In genomic region chr2:150119860-150120259, GRCh38 we compare ENCODE assay signal across 19 cellular contexts.
DNase-seq lines count a peak whose midpoint lies in the region; ATAC-seq and TF ChIP-seq lines count a peak whose summit lies in the region.
"Had no signal": no experiment of that assay in that cellular context is flagged by ENCODE, and none has a peak within 500 bp of the region (broad histone marks: within the 10 kb centered on the region; RNA-seq: fewer than 3 reads in every experiment).

No MANE protein-coding gene starts in this region.

- ATAC-seq in GM23338, result peak; percentile 71
- ATAC-seq in GM21529 (IDR thresholded peaks at IDR 0.05; ENCODE audit: unreplicated experiment), result no peak
- no peak for ATAC-seq in GM18867 (IDR thresholded peaks at IDR 0.05; ENCODE audit: unreplicated experiment)
- ATAC-seq in HG02870 (IDR thresholded peaks at IDR 0.05; ENCODE audit: unreplicated experiment), result no peak
- ATAC-seq: T-cell had no signal

- intact Hi-C loops in dorsolateral prefrontal cortex (cut with DNase I), result no loop called here

- TF ChIP-seq CTCF in GM23338 (conservative IDR thresholded peaks at IDR 0.05; ENCODE audit: low read depth in 2 of 2) (no peak), dorsolateral prefrontal cortex (IDR thresholded peaks at IDR 0.05 in 54 of 56, conservative IDR thresholded peaks at IDR 0.05 in 2 of 56; ENCODE audit: low read depth in 1 of 56, partially characterized antibody in 56 of 56) (no peak), neural cell (IDR thresholded peaks at IDR 0.05; ENCODE audit: poor library complexity, severe bottlenecking) (no peak)

- H3K9me3 ChIP-seq in neural cell (ENCODE audit: low read length), result no peaks in the 10 kb centered on the region
- H3K9me3 ChIP-seq: HAP-1, SK-N-SH had no signal

- no peak for TF ChIP-seq EP300 in neural cell (conservative IDR thresholded peaks at IDR 0.05; ENCODE audit: poor library complexity, severe bottlenecking)

- H3K79me2 ChIP-seq in GM23338 (replicated peaks; ENCODE audit: insufficient read depth), result no peaks in the 10 kb centered on the region
- H3K79me2 ChIP-seq in neural cell (replicated peaks; ENCODE audit: insufficient read depth, low read length), result no peaks in the 10 kb centered on the region

- H2AFZ ChIP-seq in GM23338 (no peak overlapping the region; the same call in 1 of the 2 replicates), neural cell (ENCODE audit: low read depth, low read length) (no peak overlapping the region)

- TF ChIP-seq RAD21 in neural cell (conservative IDR thresholded peaks at IDR 0.05), result no peak

- no peaks in the 10 kb centered on the region for H3K27me3 Mint-ChIP-seq in GM23338 (ENCODE audit: insufficient read depth, low read depth, poor library complexity)
- H3K27me3 Mint-ChIP-seq: B cell; CD4-positive, CD25-positive, alpha-beta regulatory T cell; T-cell had no signal

- H3K27ac ChIP-seq in GM23338 (ENCODE audit: low read depth) (no peak overlapping the region), dorsolateral prefrontal cortex (no peak overlapping the region), neural cell (ENCODE audit: low read length) (peak overlapping the region; percentile 21)

- H3K9me2 ChIP-seq in GM23338 (ENCODE audit: insufficient read depth) (no peaks in the 10 kb centered on the region), neural cell (ENCODE audit: insufficient read depth, low read length) (no peaks in the 10 kb centered on the region)
- H3K9me2 ChIP-seq: SK-N-SH had no signal

- H3K36me3 ChIP-seq in GM23338 (ENCODE audit: insufficient read depth) (no peaks in the 10 kb centered on the region), neural cell (ENCODE audit: insufficient read depth, low read length) (no peaks in the 10 kb centered on the region)
- H3K36me3 ChIP-seq: HAP-1 had no signal

- H3K4me3 ChIP-seq in GM23338 (no peak overlapping the region), dorsolateral prefrontal cortex (peak overlapping the region in 36 of 59 donors; percentile 6 to 65 (median 39)), neural cell (ENCODE audit: low read length) (no peak overlapping the region)
- H3K4me3 ChIP-seq: HAP-1 had no signal

- H4K20me1 ChIP-seq in GM23338 (replicated peaks; ENCODE audit: insufficient read depth) (no peaks in the 10 kb centered on the region), neural cell (ENCODE audit: insufficient read depth) (no peaks in the 10 kb centered on the region)

- H3K9me3 Mint-ChIP-seq in GM23338, result no peaks in the 10 kb centered on the region
- H3K9me3 Mint-ChIP-seq: T-cell had no signal

- peaks cover 23% of the 10 kb centered on the region for H3K4me1 ChIP-seq in GM23338 (ENCODE audit: insufficient read depth)
- H3K4me1 ChIP-seq: HAP-1 had no signal

- H3K9ac ChIP-seq in neural cell (ENCODE audit: low read length), result no peak overlapping the region
- H3K9ac ChIP-seq: SK-N-SH had no signal

- H3K27me3 ChIP-seq in GM23338 (ENCODE audit: insufficient read depth) (no peaks in the 10 kb centered on the region), dorsolateral prefrontal cortex (peaks cover 0 to 33% (median 0%) of the 10 kb centered on the region in 45 donors), neural cell (ENCODE audit: insufficient read depth, low read depth, low read length) (no peaks in the 10 kb centered on the region)

- no peak for DNase-seq in GM23338 (ENCODE audit: low spot score)
- peak; percentile 25 for DNase-seq in NCI-H146 treated with DMSO at 0.1 percent for 48 hours (lab: John Stamatoyannopoulos, UW; ENCODE audit: unreplicated experiment)
- no peak for DNase-seq in dorsolateral prefrontal cortex
- no peak for DNase-seq in NK-92 treated with Interleukin-12 subunit alpha and Interleukin-12 subunit beta, amount 100 ng/mL, for 24 hours (lab: John Stamatoyannopoulos, UW)
- DNase-seq: CD4-positive, CD25-positive, alpha-beta regulatory T cell; KG1; NCI-H1436 treated with DMSO at 0.1 percent for 48 hours; NCI-H2081 treated with DMSO at 0.1 percent for 48 hours; NCI-H446; NCI-H82; SHP77; SK-N-SH; T-cell had no signal

- peak overlapping the region; percentile 9 for H3K4me2 ChIP-seq in GM23338
- H3K4me2 ChIP-seq in neural cell (ENCODE audit: low read length), result peak overlapping the region; percentile 16
- H3K4me2 ChIP-seq: SK-N-SH had no signal

- peak overlapping the region; percentile 20; the same call in 1 of the 2 replicates for H3K27ac Mint-ChIP-seq in GM23338
- H3K27ac Mint-ChIP-seq: B cell; CD4-positive, CD25-positive, alpha-beta regulatory T cell; T-cell had no signal

- H3K36me3 Mint-ChIP-seq in GM23338 (ENCODE audit: low read depth), result no peaks in the 10 kb centered on the region
- H3K36me3 Mint-ChIP-seq: CD4-positive, CD25-positive, alpha-beta regulatory T cell; T-cell had no signal

- H3K4me1 Mint-ChIP-seq in GM23338, result peaks cover 34% of the 10 kb centered on the region
- H3K4me1 Mint-ChIP-seq: B cell; CD4-positive, CD25-positive, alpha-beta regulatory T cell; T-cell had no signal

- H3F3A ChIP-seq in GM23338 (replicated peaks; ENCODE audit: low read depth) (no peaks in the 10 kb centered on the region), neural cell (ENCODE audit: insufficient read depth, low read length, poor library complexity, severe bottlenecking) (no peaks in the 10 kb centered on the region)

- no peak overlapping the region for H3K4me3 Mint-ChIP-seq in GM23338
- H3K4me3 Mint-ChIP-seq: B cell; CD4-positive, CD25-positive, alpha-beta regulatory T cell; T-cell had no signal

TF ChIP-seq in GM23338, 12 proteins besides CTCF, POLR2A, EP300 and RAD21:
- no peak for TF ChIP-seq ZNF331 (CRISPR knock-in tag; IDR thresholded peaks at IDR 0.05; ENCODE audit: low read depth)
- no peak for TF ChIP-seq NANOG (IDR thresholded peaks at IDR 0.05; ENCODE audit: borderline replicate concordance)
- no peak for TF ChIP-seq EZH2phosphoT487 (IDR thresholded peaks at IDR 0.05; ENCODE audit: unreplicated experiment)

TF ChIP-seq in neural cell, 6 proteins besides CTCF, POLR2A, EP300 and RAD21:
- TF ChIP-seq SMC3 (conservative IDR thresholded peaks at IDR 0.05; ENCODE audit: poor library complexity) (no peak), POLR2AphosphoS5 (IDR thresholded peaks at IDR 0.05) (no peak), REST (IDR thresholded peaks at IDR 0.05; ENCODE audit: borderline replicate concordance) (no peak), EZH2 (IDR thresholded peaks at IDR 0.05; ENCODE audit: borderline replicate concordance, insufficient read depth, low read length, poor library complexity, severe bottlenecking) (no peak), TAF1 (IDR thresholded peaks at IDR 0.05; ENCODE audit: low read depth) (no peak), MXI1 (conservative IDR thresholded peaks at IDR 0.05; ENCODE audit: poor library complexity, severe bottlenecking) (no peak)

Comparison
In these comparisons a context has a peak if more than half of its experiments do, and no peak if none do; other contexts are left out.
1. H3K4me3 ChIP-seq: peak in dorsolateral prefrontal cortex (36 of 59); none in GM23338 (single experiment) and neural cell (single experiment).